ENCODE assay signal across 26 cellular contexts in genomic region chrX:115332832-115333231, GRCh38. TPM values are rescaled to one million over a fixed set of nuclear protein-coding genes. Genes with fewer than 3 reads are reported as not detected.
A peak's percentile ranks its signal among the peaks of the same experiment; 100 is the strongest.
DNase-seq lines count a peak whose midpoint lies in the region; ATAC-seq and TF ChIP-seq lines count a peak whose summit lies in the region.
"Had no signal": no experiment of that assay in that cellular context is flagged by ENCODE, and none has a peak within 500 bp of the region (broad histone marks: within the 10 kb centered on the region; RNA-seq: fewer than 3 reads in every experiment).

No MANE protein-coding gene starts in this region.

- H3K4me1 ChIP-seq in gastroesophageal sphincter (peaks cover 0 to 7% (median 0%) of the 10 kb centered on the region in 3 donors), thoracic aorta (ENCODE audit: control insufficient read depth in 1 of 2, low read depth in 2 of 2) (peaks cover 0 to 39% of the 10 kb centered on the region in 2 donors)
- H3K4me1 ChIP-seq: Peyer's patch had no signal

- no peak for TF ChIP-seq POLR2A in gastroesophageal sphincter (IDR thresholded peaks at IDR 0.05)

- no peak overlapping the region for H3K4me3 ChIP-seq in gastroesophageal sphincter
- no peak overlapping the region for H3K4me3 ChIP-seq in thoracic aorta
- H3K4me3 ChIP-seq: K562, Peyer's patch, SJCRH30 had no signal

- ATAC-seq in gastroesophageal sphincter = no peak
- no peak for ATAC-seq in thoracic aorta (ENCODE audit: insufficient number of reproducible peaks, low FRiP score, low read depth)
- no peak for ATAC-seq in stimulated activated memory B cell treated with anti-CD40 and anti-IgM and Interleukin-4, amounts not matched to agents 10 μg/mL and 1 μg/mL and 100 μg/mL, for 72 hours
- no peak for ATAC-seq in HG02885 (IDR thresholded peaks at IDR 0.05; ENCODE audit: poor library complexity, unreplicated experiment)
- ATAC-seq: HepG2, K562 had no signal

- H3K4me3 Mint-ChIP-seq in stimulated activated memory B cell treated with anti-CD40 and anti-IgM and Interleukin-4, amounts not matched to agents 10 μg/mL and 1 μg/mL and 100 μg/mL, for 72 hours = no peak overlapping the region
- H3K4me3 Mint-ChIP-seq: B cell had no signal

- H3K4me1 Mint-ChIP-seq in stimulated activated memory B cell treated with anti-CD40 and anti-IgM and Interleukin-4, amounts not matched to agents 10 μg/mL and 1 μg/mL and 100 μg/mL, for 72 hours = no peaks in the 10 kb centered on the region
- H3K4me1 Mint-ChIP-seq: B cell had no signal

- no peaks in the 10 kb centered on the region for H3K27me3 Mint-ChIP-seq in stimulated activated memory B cell treated with anti-CD40 and anti-IgM and Interleukin-4, amounts not matched to agents 10 μg/mL and 1 μg/mL and 100 μg/mL, for 72 hours

- peak; percentile 39 for TF ChIP-seq EP300 in gastroesophageal sphincter (IDR thresholded peaks at IDR 0.05)

- TF ChIP-seq CTCF in gastroesophageal sphincter (IDR thresholded peaks at IDR 0.05) (no peak), thoracic aorta (IDR thresholded peaks at IDR 0.05) (no peak)

- no peaks in the 10 kb centered on the region for H3K9me3 ChIP-seq in gastroesophageal sphincter
- no peaks in the 10 kb centered on the region for H3K9me3 ChIP-seq in thoracic aorta
- H3K9me3 ChIP-seq: Peyer's patch had no signal

- WGBS in gastroesophageal sphincter (ENCODE audit: low coverage in 1 of 2), 2 donors = 43 to 51% methylated on average over 3 to 4 of the region's 4 CpGs

- H3K9me3 Mint-ChIP-seq in stimulated activated memory B cell treated with anti-CD40 and anti-IgM and Interleukin-4, amounts not matched to agents 10 μg/mL and 1 μg/mL and 100 μg/mL, for 72 hours = no peaks in the 10 kb centered on the region

- H3K27me3 ChIP-seq in gastroesophageal sphincter = no peaks in the 10 kb centered on the region
- H3K27me3 ChIP-seq in thoracic aorta (replicated peaks; ENCODE audit: insufficient read depth) = no peaks in the 10 kb centered on the region
- H3K27me3 ChIP-seq: Peyer's patch, SJCRH30 had no signal

- peak; percentile 7 for DNase-seq in M059J (ENCODE audit: low read depth)
- no peak for DNase-seq in caudate nucleus (lab: John Stamatoyannopoulos, UW)
- no peak for DNase-seq in thoracic aorta (ENCODE audit: low spot score)
- no peak for DNase-seq in UCSD-AML1 (lab: John Stamatoyannopoulos, UW; ENCODE audit: unreplicated experiment)
- no peak for DNase-seq in NCI-H2171 treated with DMSO at 0.1 percent for 48 hours (lab: John Stamatoyannopoulos, UW)
- DNase-seq: DMS53, GDM1, H7, NCI-H1092, NCI-H1436 treated with DMSO at 0.1 percent for 48 hours, NCI-H1930, NCI-H345, NCI-H524 treated with DMSO at 0.1 percent for 48 hours, NCI-H82, Peyer's patch, SJCRH30 had no signal

- no peaks in the 10 kb centered on the region for H3K36me3 Mint-ChIP-seq in stimulated activated memory B cell treated with anti-CD40 and anti-IgM and Interleukin-4, amounts not matched to agents 10 μg/mL and 1 μg/mL and 100 μg/mL, for 72 hours

- H3K27ac ChIP-seq in caudate nucleus (ENCODE audit: low read depth, low read length) = peak overlapping the region; percentile 36
- peak overlapping the region; percentile 23 to 61 (median 40) for H3K27ac ChIP-seq in gastroesophageal sphincter
- peak overlapping the region; percentile 63 to 73 for H3K27ac ChIP-seq in thoracic aorta
- H3K27ac ChIP-seq: HL-60, Peyer's patch, SJCRH30 had no signal

- no peak overlapping the region for H3K27ac Mint-ChIP-seq in stimulated activated memory B cell treated with anti-CD40 and anti-IgM and Interleukin-4, amounts not matched to agents 10 μg/mL and 1 μg/mL and 100 μg/mL, for 72 hours
- H3K27ac Mint-ChIP-seq: B cell had no signal

- H3K36me3 ChIP-seq in gastroesophageal sphincter = no peaks in the 10 kb centered on the region
- no peaks in the 10 kb centered on the region for H3K36me3 ChIP-seq in thoracic aorta
- H3K36me3 ChIP-seq: Peyer's patch, SJCRH30 had no signal

RNA-seq across cellular contexts. Expression of gene LUZP4, which starts 43.3 kb away (rescaled TPM):
- not detected in 2 replicates for total RNA-seq in M059J (2014; rRNA removed; shearing (Covaris generic))
- total RNA-seq in gastroesophageal sphincter (not detected), thoracic aorta (not detected)
- total RNA-seq: B cell, H7, HepG2, HT-29, LHCN-M2, OCI-LY7, Peyer's patch, SJCRH30 had no signal
